8 cellular contexts compared by ENCODE assay signal in genomic region chr1:246002725-246003441, GRCh38.
DNase-seq lines count a peak whose midpoint lies in the region; ATAC-seq, FAIRE-seq and TF ChIP-seq lines count a peak whose summit lies in the region.

No MANE protein-coding gene starts in this region.

- H3K27ac Mint-ChIP-seq in activated CD4-positive, alpha-beta T cell treated with anti-CD3 and anti-CD28 coated beads, Interleukin-2, amount 10 ng/mL, durations not matched to agents 7 days and 5 days = no peak overlapping the region

- H3K4me1 ChIP-seq in liver (ENCODE audit: control insufficient read depth in 4 of 4, insufficient read depth in 4 of 4, low read length in 3 of 4) = no peaks in the 10 kb centered on the region

- TF ChIP-seq CTCF in liver (IDR thresholded peaks at IDR 0.05; ENCODE audit: low read depth, low read length, missing input control) = peak; percentile 85

- no peaks in the 10 kb centered on the region for H3K27me3 ChIP-seq in liver (ENCODE audit: control insufficient read depth in 4 of 4, insufficient read depth in 4 of 4, low read length in 3 of 4)

- CTCF ChIA-PET in activated CD4-positive, alpha-beta T cell treated with anti-CD3 and anti-CD28 coated beads, Interleukin-2, amount 10 ng/mL, durations not matched to agents 7 days and 5 days (lab: Charles Lee) = interaction anchor here (1.1 kb wide), 1 partner anchor 850 kb away, joined by 6 read pairs; no protein-coding TSS in a partner anchor

- peak; percentile 97 to 98 for TF ChIP-seq RAD21 in liver (IDR thresholded peaks at IDR 0.05)

- no peaks in the 10 kb centered on the region for H3K27me3 Mint-ChIP-seq in activated CD4-positive, alpha-beta T cell treated with anti-CD3 and anti-CD28 coated beads, Interleukin-2, amount 10 ng/mL, durations not matched to agents 7 days and 5 days

- ATAC-seq in HG03432 (IDR thresholded peaks at IDR 0.05; ENCODE audit: unreplicated experiment) = peak; percentile 73

- no peaks in the 10 kb centered on the region for H3K9me3 ChIP-seq in liver (ENCODE audit: control insufficient read depth in 4 of 4, low read length in 3 of 4)

- 76% methylated on average over 23 of the region's 23 CpGs for WGBS in liver

- H3K4me3 Mint-ChIP-seq in activated CD4-positive, alpha-beta T cell treated with anti-CD3 and anti-CD28 coated beads, Interleukin-2, amount 10 ng/mL, durations not matched to agents 7 days and 5 days = no peak overlapping the region

- POLR2A ChIA-PET in activated CD4-positive, alpha-beta T cell treated with anti-CD3 and anti-CD28 coated beads, Interleukin-2, amount 10 ng/mL, durations not matched to agents 7 days and 5 days (lab: Charles Lee) = no interaction called here

- no peak overlapping the region for H3K27ac ChIP-seq in liver (ENCODE audit: low read depth in 1 of 2, low read length in 2 of 2)

- no peaks in the 10 kb centered on the region for H3K36me3 Mint-ChIP-seq in activated CD4-positive, alpha-beta T cell treated with anti-CD3 and anti-CD28 coated beads, Interleukin-2, amount 10 ng/mL, durations not matched to agents 7 days and 5 days (ENCODE audit: low read depth)

- no peaks in the 10 kb centered on the region for H3K4me1 Mint-ChIP-seq in activated CD4-positive, alpha-beta T cell treated with anti-CD3 and anti-CD28 coated beads, Interleukin-2, amount 10 ng/mL, durations not matched to agents 7 days and 5 days

- no peak overlapping the region for H3K9ac ChIP-seq in liver (ENCODE audit: low read depth in 1 of 2, low read length in 2 of 2)

- no peaks in the 10 kb centered on the region for H3K36me3 ChIP-seq in liver (ENCODE audit: control insufficient read depth in 4 of 4, insufficient read depth in 3 of 4, low read depth in 1 of 4, low read length in 3 of 4)

- DNase-seq in 8988T = peak; percentile 49
- peak; percentile 35 for DNase-seq in GM18507 (ENCODE audit: extremely low spot score, insufficient read length, low read depth)
- peak; percentile 81 for DNase-seq in NCI-H748 (lab: John Stamatoyannopoulos, UW; ENCODE audit: unreplicated experiment)
- peak; percentile 86 for DNase-seq in activated CD4-positive, alpha-beta T cell treated with anti-CD3 and anti-CD28 coated beads, Interleukin-2, amount 10 ng/mL, durations not matched to agents 7 days and 5 days
- peak; percentile 86 for DNase-seq in dedifferentiated amniotic fluid mesenchymal stem cell (ENCODE audit: extremely low spot score)
- peak; percentile 67 to 78 (median 70) for DNase-seq in stimulated activated CD4-positive, alpha-beta T cell treated with anti-CD3 and anti-CD28 coated beads, TNF-alpha, amount 100 ng/mL, for 24 hours (ENCODE audit: low read depth in 3 of 3)

- H3K4me3 ChIP-seq in liver (ENCODE audit: low read depth in 1 of 3, low read length in 3 of 3) = no peak overlapping the region

- H3K9me3 Mint-ChIP-seq in activated CD4-positive, alpha-beta T cell treated with anti-CD3 and anti-CD28 coated beads, Interleukin-2, amount 10 ng/mL, durations not matched to agents 7 days and 5 days = no peaks in the 10 kb centered on the region

- peak; percentile 78 for FAIRE-seq in GM18507 (lab: Jason Lieb, UNC)

TF ChIP-seq in liver, 16 proteins besides CTCF, POLR2A, EP300 and RAD21:
- TF ChIP-seq RXRA (IDR thresholded peaks at IDR 0.05) (no peak), GABPA (IDR thresholded peaks at IDR 0.05 in 1 of 2, conservative IDR thresholded peaks at IDR 0.05 in 1 of 2) (no peak), ATF3 (IDR thresholded peaks at IDR 0.05) (no peak), NR2F2 (IDR thresholded peaks at IDR 0.05) (no peak), HNF4G (IDR thresholded peaks at IDR 0.05) (no peak), ZBTB33 (IDR thresholded peaks at IDR 0.05) (no peak), HNF4A (conservative IDR thresholded peaks at IDR 0.05) (no peak), YY1 (IDR thresholded peaks at IDR 0.05) (no peak)

Comparison
In these comparisons a context has a peak if more than half of its experiments do, and no peak if none do; other contexts are left out.
1. DNase-seq: peak in every context shown above with its lines; median percentile 86 in activated CD4-positive, alpha-beta T cell treated with anti-CD3 and anti-CD28 coated beads, Interleukin-2, amount 10 ng/mL, durations not matched to agents 7 days and 5 days; 86 in dedifferentiated amniotic fluid mesenchymal stem cell; 81 in NCI-H748; 70 in stimulated activated CD4-positive, alpha-beta T cell treated with anti-CD3 and anti-CD28 coated beads, TNF-alpha, amount 100 ng/mL, for 24 hours; 49 in 8988T; 35 in GM18507.